Comparison of ENCODE assay signal across 19 cellular contexts in the genomic region with DNA sequence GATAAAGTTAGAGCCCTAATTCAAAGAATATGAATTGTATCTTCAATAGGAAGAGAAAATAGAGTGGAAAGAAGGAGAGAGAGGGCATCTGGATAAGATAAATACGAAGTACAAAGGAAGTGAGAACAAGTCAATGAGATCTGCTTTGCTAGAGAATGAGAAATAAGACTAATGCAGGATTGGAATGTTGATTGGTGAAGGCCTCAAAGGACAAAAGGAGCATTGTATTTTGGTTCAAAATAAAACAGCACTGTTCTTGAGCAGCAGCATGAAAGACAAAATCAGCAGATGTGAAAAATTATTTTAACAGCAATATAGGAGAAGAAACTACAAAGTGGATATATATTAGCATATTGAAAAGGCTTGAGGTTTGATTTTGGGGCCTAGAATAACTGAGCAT. TPM values are rescaled to one million over a fixed set of nuclear protein-coding genes. Genes with fewer than 3 reads are reported as not detected.
A peak's percentile ranks its signal among the peaks of the same experiment; 100 is the strongest.
DNase-seq lines count a peak whose midpoint lies in the region; ATAC-seq and TF ChIP-seq lines count a peak whose summit lies in the region.
"Had no signal": no experiment of that assay in that cellular context is flagged by ENCODE, and none has a peak within 500 bp of the region (broad histone marks: within the 10 kb centered on the region; RNA-seq: fewer than 3 reads in every experiment).

No MANE protein-coding gene starts in this region.

- H3K27ac ChIP-seq in PC-9 (no peak overlapping the region), colonic mucosa (no peak overlapping the region)
- H3K27ac ChIP-seq: A549, C4-2B had no signal

- peaks cover 11% of the 10 kb centered on the region for H3K4me1 Mint-ChIP-seq in Calu3 (ENCODE audit: low read depth, unreplicated experiment)

- H3K9me3 Mint-ChIP-seq in Calu3 (ENCODE audit: low read depth, unreplicated experiment), result no peaks in the 10 kb centered on the region

- peak overlapping the region; percentile 7; the same call in 1 of the 2 replicates for H2AFZ ChIP-seq in PC-9

- H3K27me3 ChIP-seq in PC-9 (ENCODE audit: insufficient read depth, low read depth) (no peaks in the 10 kb centered on the region), colonic mucosa (no peaks in the 10 kb centered on the region)

- no peaks in the 10 kb centered on the region for H3K4me1 ChIP-seq in PC-9 (replicated peaks; ENCODE audit: insufficient read depth)
- no peaks in the 10 kb centered on the region for H3K4me1 ChIP-seq in colonic mucosa
- H3K4me1 ChIP-seq: A549 had no signal

- POLR2A ChIA-PET in PC-9 (lab: Charles Lee; ENCODE audit: unreplicated experiment), result no interaction called here

- H3K27ac Mint-ChIP-seq in Calu3 (ENCODE audit: unreplicated experiment), result peak overlapping the region; percentile 4

- H3K4me3 ChIP-seq in PC-9 (no peak overlapping the region), colonic mucosa (no peak overlapping the region)
- H3K4me3 ChIP-seq: A549 had no signal

- no peaks in the 10 kb centered on the region for H3K9me3 ChIP-seq in PC-9 (ENCODE audit: insufficient read depth, low read depth)
- no peaks in the 10 kb centered on the region for H3K9me3 ChIP-seq in colonic mucosa
- H3K9me3 ChIP-seq: A549 had no signal

- CTCF ChIA-PET in Calu3 (lab: Charles Lee) (no interaction called here), PC-9 (lab: Charles Lee) (no interaction called here)

- no peaks in the 10 kb centered on the region for H4K20me1 ChIP-seq in PC-9 (ENCODE audit: insufficient read depth)

- DNase-seq in Calu3 (no peak), PC-9 (no peak), globus pallidus (ENCODE audit: low spot score) (peak; percentile 86), putamen (ENCODE audit: low spot score) (peak; percentile 69), colonic mucosa (no peak), cortex of kidney (lab: John Stamatoyannopoulos, UW) (no peak)
- no peak for DNase-seq in stimulated activated CD4-positive, alpha-beta T cell treated with anti-CD3 and anti-CD28 coated beads, Interleukin-12 subunit alpha, Interleukin-12 subunit beta, amount 100 ng/mL, for 4 hours
- DNase-seq: EL, GOT3, KBM-7, MV-4-11, NCI-H1417 treated with DMSO at 0.1 percent for 48 hours, NCI-H1930, NCI-H526 treated with DMSO at 0.1 percent for 48 hours, SIG-M5 had no signal

- 0 out of 2 replicates have a peak, but pooled peaks cover 5% of the 10 kb centered on the region for H3K9me2 ChIP-seq in PC-9 (ENCODE audit: insufficient read depth)

- no peak overlapping the region for H3K4me2 ChIP-seq in PC-9
- H3K4me2 ChIP-seq: A549 had no signal

- H3K27me3 Mint-ChIP-seq in Calu3 (ENCODE audit: unreplicated experiment), result no peaks in the 10 kb centered on the region

- no peak for TF ChIP-seq POLR2A in GM18505 (IDR thresholded peaks at IDR 0.05; ENCODE audit: borderline replicate concordance, extremely low read depth, insufficient read depth, insufficient read length)

- no TSS peak for BruUV-seq in Calu3 (replicated peaks; lab: Mats Ljungman, UMichigan)
- BruUV-seq in PC-9 (replicated peaks; lab: Mats Ljungman, UMichigan), result no TSS peak

- no peaks in the 10 kb centered on the region for H3F3A ChIP-seq in PC-9 (ENCODE audit: insufficient read depth, low read depth)

- no peaks in the 10 kb centered on the region for H3K79me2 ChIP-seq in PC-9 (ENCODE audit: low read depth)

- intact Hi-C loops in Calu3 (cut with micrococcal nuclease; ENCODE audit: unreplicated experiment) (no loop called here), PC-9 (cut with micrococcal nuclease; ENCODE audit: unreplicated experiment) (no loop called here), colonic mucosa (cut with DNase I) (no loop called here)

- no peak overlapping the region for H3K4me3 Mint-ChIP-seq in Calu3 (ENCODE audit: low read depth, unreplicated experiment)

- no peaks in the 10 kb centered on the region for H3K36me3 Mint-ChIP-seq in Calu3 (ENCODE audit: insufficient read depth, unreplicated experiment)

- H3K36me3 ChIP-seq in PC-9 (ENCODE audit: low read depth) (no peaks in the 10 kb centered on the region), colonic mucosa (no peaks in the 10 kb centered on the region)

- H3K9ac ChIP-seq in colonic mucosa (ENCODE audit: low read depth in 2 of 2, low read length in 2 of 2), result no peak overlapping the region

- TF ChIP-seq CTCF in Calu3 (IDR thresholded peaks at IDR 0.05; ENCODE audit: unreplicated experiment) (no peak), PC-9 (conservative IDR thresholded peaks at IDR 0.05) (no peak), colonic mucosa (IDR thresholded peaks at IDR 0.05) (no peak)

- ATAC-seq in GM18505 (IDR thresholded peaks at IDR 0.05; ENCODE audit: unreplicated experiment), result no peak
- ATAC-seq: A549 had no signal

RNA-seq across cellular contexts. Expression of a gene that starts 5.1 kb away (rescaled TPM):
- total RNA-seq in Calu3 (2022), result not detected in 2 replicates
- not detected in 2 replicates for total RNA-seq in PC-9 (2021)
- total RNA-seq in colonic mucosa, result not detected
- total RNA-seq: OCI-LY7 had no signal

Comparison
In these comparisons a context has a peak if more than half of its experiments do, and no peak if none do; other contexts are left out.
1. DNase-seq: peak in globus pallidus (single experiment) and putamen (single experiment); none in Calu3 (single experiment), PC-9 (0 of 2), colonic mucosa (single experiment), stimulated activated CD4-positive, alpha-beta T cell treated with anti-CD3 and anti-CD28 coated beads, Interleukin-12 subunit alpha, Interleukin-12 subunit beta, amount 100 ng/mL, for 4 hours (single experiment) and cortex of kidney (single experiment).